23 cellular contexts compared by ENCODE assay signal in genomic region chr7:83581667-83582435, GRCh38.
DNase-seq lines count a peak whose midpoint lies in the region; ATAC-seq, FAIRE-seq and TF ChIP-seq lines count a peak whose summit lies in the region.
"Had no signal": no experiment of that assay in that cellular context is flagged by ENCODE, and none has a peak within 500 bp of the region (broad histone marks: within the 10 kb centered on the region; RNA-seq: fewer than 3 reads in every experiment).

No MANE protein-coding gene starts in this region.

- TF ChIP-seq CTCF in WTC11 (IDR thresholded peaks at IDR 0.05), result no peak
- TF ChIP-seq CTCF in heart left ventricle (IDR thresholded peaks at IDR 0.05), result no peak

- 77 to 83% (median 80%) methylated on average over 3 of the region's 3 CpGs for WGBS in heart left ventricle, 4 donors

- no peaks in the 10 kb centered on the region for H3K27me3 ChIP-seq in heart left ventricle

- no peaks in the 10 kb centered on the region for H3K9me3 ChIP-seq in heart left ventricle
- H3K9me3 ChIP-seq: A549 had no signal

- no peaks in the 10 kb centered on the region for H3K36me3 Mint-ChIP-seq in WTC11
- H3K36me3 Mint-ChIP-seq in activated CD4-positive, alpha-beta T cell treated with anti-CD3 and anti-CD28 coated beads, Interleukin-2, amount 10 ng/mL, durations not matched to agents 7 days and 5 days (ENCODE audit: low read depth), result no peaks in the 10 kb centered on the region
- H3K36me3 Mint-ChIP-seq: CD14-positive monocyte; CD8-positive, alpha-beta T cell had no signal

- no peaks in the 10 kb centered on the region for H3K27me3 Mint-ChIP-seq in WTC11 (ENCODE audit: low read depth)
- H3K27me3 Mint-ChIP-seq in activated CD4-positive, alpha-beta T cell treated with anti-CD3 and anti-CD28 coated beads, Interleukin-2, amount 10 ng/mL, durations not matched to agents 7 days and 5 days, result no peaks in the 10 kb centered on the region

- H3K4me3 ChIP-seq in heart left ventricle, result no peak overlapping the region
- H3K4me3 ChIP-seq: A549 had no signal

- no peaks in the 10 kb centered on the region for H3K9me3 Mint-ChIP-seq in WTC11
- H3K9me3 Mint-ChIP-seq in activated CD4-positive, alpha-beta T cell treated with anti-CD3 and anti-CD28 coated beads, Interleukin-2, amount 10 ng/mL, durations not matched to agents 7 days and 5 days, result no peaks in the 10 kb centered on the region
- H3K9me3 Mint-ChIP-seq: HFFc6 had no signal

- H3K27ac Mint-ChIP-seq in WTC11, result no peak overlapping the region
- H3K27ac Mint-ChIP-seq in activated CD4-positive, alpha-beta T cell treated with anti-CD3 and anti-CD28 coated beads, Interleukin-2, amount 10 ng/mL, durations not matched to agents 7 days and 5 days, result no peak overlapping the region
- H3K27ac Mint-ChIP-seq: CD14-positive monocyte; CD8-positive, alpha-beta T cell; HFFc6 had no signal

- no peak overlapping the region for H3K27ac ChIP-seq in heart left ventricle
- H3K27ac ChIP-seq: A549 had no signal

- no peaks in the 10 kb centered on the region for H3K4me1 Mint-ChIP-seq in WTC11
- no peaks in the 10 kb centered on the region for H3K4me1 Mint-ChIP-seq in activated CD4-positive, alpha-beta T cell treated with anti-CD3 and anti-CD28 coated beads, Interleukin-2, amount 10 ng/mL, durations not matched to agents 7 days and 5 days
- H3K4me1 Mint-ChIP-seq: CD14-positive monocyte had no signal

- CTCF ChIA-PET in WTC11 (lab: Charles Lee), result no interaction called here
- CTCF ChIA-PET in activated CD4-positive, alpha-beta T cell treated with anti-CD3 and anti-CD28 coated beads, Interleukin-2, amount 10 ng/mL, durations not matched to agents 7 days and 5 days (lab: Charles Lee), result no interaction called here

- ATAC-seq in WTC11 (no peak), heart left ventricle (no peak), left colon (no peak)
- ATAC-seq: A549; CD8-positive, alpha-beta T cell; HepG2 had no signal

- no peaks in the 10 kb centered on the region for H3K36me3 ChIP-seq in heart left ventricle

- DNase-seq in WTC11 (ENCODE audit: low spot score) (no peak), left kidney (ENCODE audit: low read depth, low spot score) (peak; percentile 14), heart left ventricle (no peak), left colon (no peak)
- DNase-seq in stimulated activated CD4-positive, alpha-beta T cell treated with anti-CD3 and anti-CD28 coated beads, Interleukin-4, amount 100 ng/mL, for 4 hours, result no peak
- no peak for DNase-seq in activated CD4-positive, alpha-beta T cell treated with anti-CD3 and anti-CD28 coated beads, Interleukin-2, amount 10 ng/mL, durations not matched to agents 7 days and 5 days
- DNase-seq: CD8-positive, alpha-beta T cell; COR-L47; DMS153; DMS79 treated with DMSO at 0.1 percent for 48 hours; EL; GDM1; HCEC 1CT; HFFc6 had no signal

- no peak for TF ChIP-seq POLR2A in heart left ventricle (IDR thresholded peaks at IDR 0.05)

- intact Hi-C loops in heart left ventricle (cut with DNase I) (no loop called here), left colon (cut with DNase I, micrococcal nuclease) (no loop called here)

- no peak overlapping the region for H3K4me3 Mint-ChIP-seq in WTC11
- H3K4me3 Mint-ChIP-seq in activated CD4-positive, alpha-beta T cell treated with anti-CD3 and anti-CD28 coated beads, Interleukin-2, amount 10 ng/mL, durations not matched to agents 7 days and 5 days, result no peak overlapping the region
- H3K4me3 Mint-ChIP-seq: CD14-positive monocyte; CD8-positive, alpha-beta T cell; HFFc6 had no signal

- FAIRE-seq in G401.6 (lab: Jason Lieb, UNC), result peak; percentile 97
- FAIRE-seq: A549, D721Med, GM12892, GM19239, H1, HepG2, HTR-8/SVneo had no signal

- POLR2A ChIA-PET in WTC11 (lab: Charles Lee), result no interaction called here
- POLR2A ChIA-PET in activated CD4-positive, alpha-beta T cell treated with anti-CD3 and anti-CD28 coated beads, Interleukin-2, amount 10 ng/mL, durations not matched to agents 7 days and 5 days (lab: Charles Lee), result no interaction called here

- no peaks in the 10 kb centered on the region for H3K4me1 ChIP-seq in heart left ventricle

TF ChIP-seq in WTC11, 78 proteins besides CTCF, POLR2A, EP300 and RAD21:
- TF ChIP-seq NR2C2 (CRISPR knock-in tag; IDR thresholded peaks at IDR 0.05), result no peak
- peak; percentile 97 for TF ChIP-seq HMGA2 (CRISPR knock-in tag; IDR thresholded peaks at IDR 0.05)
